9 cellular contexts compared by ENCODE assay signal in genomic region chr6:8131265-8131897, GRCh38. TPM values are rescaled to one million over a fixed set of nuclear protein-coding genes. Genes with fewer than 3 reads are reported as not detected.
DNase-seq lines count a peak whose midpoint lies in the region; ATAC-seq and TF ChIP-seq lines count a peak whose summit lies in the region.
"Had no signal": no experiment of that assay in that cellular context is flagged by ENCODE, and none has a peak within 500 bp of the region (broad histone marks: within the 10 kb centered on the region; RNA-seq: fewer than 3 reads in every experiment).

No MANE protein-coding gene starts in this region.

- H3K36me3 Mint-ChIP-seq in CD8-positive, alpha-beta T cell: no peaks in the 10 kb centered on the region
- H3K36me3 Mint-ChIP-seq in activated T-helper 1 cell treated with anti-CD3 and anti-CD28 coated beads, Interleukin-12 subunit alpha, Interleukin-12 subunit beta, Interleukin-2, Interleukin-4 antibody, amounts not matched to agents 30 ng/mL and 10 ng/mL and 1 ng/mL, durations not matched to agents 14 hours and 24 hours and 36 hours (ENCODE audit: low read depth): no peaks in the 10 kb centered on the region
- no peaks in the 10 kb centered on the region for H3K36me3 Mint-ChIP-seq in glutamatergic neuron (ENCODE audit: unreplicated experiment)

- H3K27me3 Mint-ChIP-seq in CD8-positive, alpha-beta T cell (ENCODE audit: low read depth): peaks cover 19% of the 10 kb centered on the region
- peaks cover 15% of the 10 kb centered on the region for H3K27me3 Mint-ChIP-seq in activated T-helper 1 cell treated with anti-CD3 and anti-CD28 coated beads, Interleukin-12 subunit alpha, Interleukin-12 subunit beta, Interleukin-2, Interleukin-4 antibody, amounts not matched to agents 30 ng/mL and 10 ng/mL and 1 ng/mL, durations not matched to agents 14 hours and 24 hours and 36 hours (ENCODE audit: insufficient read depth)
- peaks cover 2% of the 10 kb centered on the region for H3K27me3 Mint-ChIP-seq in glutamatergic neuron (ENCODE audit: unreplicated experiment)

- DNase-seq in CD8-positive, alpha-beta T cell: peak in 6 of 7 experiments; percentile 1 to 53 (median 16)
- DNase-seq in HPDE6-E6E7 (ENCODE audit: extremely low spot score) (peak; percentile 57), NT2/D1 (ENCODE audit: low read depth, low spot score) (peak; percentile 54), glutamatergic neuron (peak; percentile 56), putamen (ENCODE audit: low spot score) (peak; percentile 39)
- peak; percentile 7 for DNase-seq in activated T-helper 1 cell treated with anti-CD3 and anti-CD28 coated beads, Interleukin-12 subunit alpha, Interleukin-12 subunit beta, Interleukin-2, Interleukin-4 antibody, amounts not matched to agents 30 ng/mL and 10 ng/mL and 1 ng/mL, durations not matched to agents 14 hours and 24 hours and 36 hours (ENCODE audit: low spot score)

- H3K27ac Mint-ChIP-seq in CD8-positive, alpha-beta T cell: no peak overlapping the region
- H3K27ac Mint-ChIP-seq in activated T-helper 1 cell treated with anti-CD3 and anti-CD28 coated beads, Interleukin-12 subunit alpha, Interleukin-12 subunit beta, Interleukin-2, Interleukin-4 antibody, amounts not matched to agents 30 ng/mL and 10 ng/mL and 1 ng/mL, durations not matched to agents 14 hours and 24 hours and 36 hours: no peak overlapping the region
- no peak overlapping the region for H3K27ac Mint-ChIP-seq in glutamatergic neuron (ENCODE audit: unreplicated experiment)
- H3K27ac Mint-ChIP-seq: T-helper 1 cell treated with Interleukin-12 subunit alpha and Interleukin-12 subunit beta and Interleukin-4 antibody, amounts not matched to agents 30 μg/mL and 1 μg/mL, for 36 hours had no signal

- peak; percentile 55 for ATAC-seq in CD8-positive, alpha-beta T cell
- ATAC-seq in GM19351 (IDR thresholded peaks at IDR 0.05; ENCODE audit: unreplicated experiment) (peak; percentile 91), GM19023 (IDR thresholded peaks at IDR 0.05; ENCODE audit: unreplicated experiment) (no peak)

- no peaks in the 10 kb centered on the region for H3K36me3 ChIP-seq in CD8-positive, alpha-beta T cell (ENCODE audit: insufficient read depth, low read length)
- H3K36me3 ChIP-seq in NT2/D1 (ENCODE audit: insufficient read depth, insufficient read length, low read length): no peaks in the 10 kb centered on the region

- no peak overlapping the region for H3K4me3 Mint-ChIP-seq in CD8-positive, alpha-beta T cell
- no peak overlapping the region for H3K4me3 Mint-ChIP-seq in activated T-helper 1 cell treated with anti-CD3 and anti-CD28 coated beads, Interleukin-12 subunit alpha, Interleukin-12 subunit beta, Interleukin-2, Interleukin-4 antibody, amounts not matched to agents 30 ng/mL and 10 ng/mL and 1 ng/mL, durations not matched to agents 14 hours and 24 hours and 36 hours
- no peak overlapping the region for H3K4me3 Mint-ChIP-seq in glutamatergic neuron (ENCODE audit: unreplicated experiment)
- H3K4me3 Mint-ChIP-seq: T-helper 1 cell treated with Interleukin-12 subunit alpha and Interleukin-12 subunit beta and Interleukin-4 antibody, amounts not matched to agents 30 μg/mL and 1 μg/mL, for 36 hours had no signal

- peak; percentile 30 for TF ChIP-seq CTCF in CD8-positive, alpha-beta T cell (IDR thresholded peaks at IDR 0.05)
- TF ChIP-seq CTCF in glutamatergic neuron (IDR thresholded peaks at IDR 0.05; ENCODE audit: partially characterized antibody, unreplicated experiment): peak; percentile 23

- CTCF ChIA-PET in CD8-positive, alpha-beta T cell (lab: Charles Lee): interaction anchor here (0.6 to 4.1 kb wide), 4 partner anchors 22 to 327 kb away, joined by 3 to 60 read pairs (median 3); no protein-coding TSS in a partner anchor

- H3K9ac ChIP-seq in NT2/D1 (ENCODE audit: insufficient read length, low read depth): no peak overlapping the region

- intact Hi-C loops in CD8-positive, alpha-beta T cell (cut with DNase I, micrococcal nuclease): loop anchor here (1.0 kb wide), 1 partner anchor 88 kb away; no protein-coding TSS in a partner anchor
- intact Hi-C loops in activated T-helper 1 cell treated with anti-CD3 and anti-CD28 coated beads, Interleukin-12 subunit alpha, Interleukin-12 subunit beta, Interleukin-2, Interleukin-4 antibody, amounts not matched to agents 30 ng/mL and 10 ng/mL and 1 ng/mL, durations not matched to agents 14 hours and 24 hours and 36 hours (cut with micrococcal nuclease): no loop called here

- H3K4me3 ChIP-seq in CD8-positive, alpha-beta T cell (ENCODE audit: low read depth, low read length): no peak overlapping the region
- no peak overlapping the region for H3K4me3 ChIP-seq in NT2/D1 (ENCODE audit: insufficient read length, low read depth)

- no peaks in the 10 kb centered on the region for H3K4me1 Mint-ChIP-seq in CD8-positive, alpha-beta T cell (ENCODE audit: low read depth)
- H3K4me1 Mint-ChIP-seq in activated T-helper 1 cell treated with anti-CD3 and anti-CD28 coated beads, Interleukin-12 subunit alpha, Interleukin-12 subunit beta, Interleukin-2, Interleukin-4 antibody, amounts not matched to agents 30 ng/mL and 10 ng/mL and 1 ng/mL, durations not matched to agents 14 hours and 24 hours and 36 hours (ENCODE audit: low read depth): no peaks in the 10 kb centered on the region
- H3K4me1 Mint-ChIP-seq in glutamatergic neuron (ENCODE audit: low read depth, unreplicated experiment): no peaks in the 10 kb centered on the region

- peaks cover 4% of the 10 kb centered on the region for H3K27me3 ChIP-seq in CD8-positive, alpha-beta T cell (ENCODE audit: insufficient read depth, low read length)
- H3K27me3 ChIP-seq in NT2/D1 (ENCODE audit: insufficient read depth, insufficient read length): no peaks in the 10 kb centered on the region

- POLR2A ChIA-PET in CD8-positive, alpha-beta T cell (lab: Charles Lee): no interaction called here

- H3K9me3 ChIP-seq in CD8-positive, alpha-beta T cell (ENCODE audit: low read length): no peaks in the 10 kb centered on the region
- H3K9me3 ChIP-seq in NT2/D1 (ENCODE audit: insufficient read depth, low read length): no peaks in the 10 kb centered on the region

- H3K4me1 ChIP-seq in CD8-positive, alpha-beta T cell (ENCODE audit: insufficient read depth, low read length): no peaks in the 10 kb centered on the region
- H3K4me1 ChIP-seq in NT2/D1 (ENCODE audit: insufficient read depth, insufficient read length): no peaks in the 10 kb centered on the region

- H3K27ac ChIP-seq in CD8-positive, alpha-beta T cell (ENCODE audit: low read depth, low read length): no peak overlapping the region

- no peaks in the 10 kb centered on the region for H3K9me3 Mint-ChIP-seq in CD8-positive, alpha-beta T cell
- H3K9me3 Mint-ChIP-seq in activated T-helper 1 cell treated with anti-CD3 and anti-CD28 coated beads, Interleukin-12 subunit alpha, Interleukin-12 subunit beta, Interleukin-2, Interleukin-4 antibody, amounts not matched to agents 30 ng/mL and 10 ng/mL and 1 ng/mL, durations not matched to agents 14 hours and 24 hours and 36 hours: no peaks in the 10 kb centered on the region
- no peaks in the 10 kb centered on the region for H3K9me3 Mint-ChIP-seq in glutamatergic neuron (ENCODE audit: unreplicated experiment)
- H3K9me3 Mint-ChIP-seq: T-helper 1 cell treated with Interleukin-12 subunit alpha and Interleukin-12 subunit beta and Interleukin-4 antibody, amounts not matched to agents 30 μg/mL and 1 μg/mL, for 36 hours had no signal

RNA-seq across cellular contexts. Expression of gene EEF1E1, which starts 29.0 kb away (rescaled TPM):
- total RNA-seq in CD8-positive, alpha-beta T cell: 10 to 100 TPM; 19.9 to 20.7 TPM
- 92.8 and 99.8 TPM in 2 replicates for total RNA-seq in activated T-helper 1 cell treated with anti-CD3 and anti-CD28 coated beads, Interleukin-12 subunit alpha, Interleukin-12 subunit beta, Interleukin-2, Interleukin-4 antibody, amounts not matched to agents 30 ng/mL and 10 ng/mL and 1 ng/mL, durations not matched to agents 14 hours and 24 hours and 36 hours
- total RNA-seq in glutamatergic neuron (ENCODE audit: unreplicated experiment): 20.6 TPM

Comparison
In these comparisons a context has a peak if more than half of its experiments do, and no peak if none do; other contexts are left out.
1. DNase-seq: peak in every context shown above with its lines; median percentile 57 in HPDE6-E6E7; 56 in glutamatergic neuron; 54 in NT2/D1; 39 in putamen; 16 in CD8-positive, alpha-beta T cell; 7 in activated T-helper 1 cell treated with anti-CD3 and anti-CD28 coated beads, Interleukin-12 subunit alpha, Interleukin-12 subunit beta, Interleukin-2, Interleukin-4 antibody, amounts not matched to agents 30 ng/mL and 10 ng/mL and 1 ng/mL, durations not matched to agents 14 hours and 24 hours and 36 hours.